Comparison of ENCODE assay signal across 7 cellular contexts in the genomic region with DNA sequence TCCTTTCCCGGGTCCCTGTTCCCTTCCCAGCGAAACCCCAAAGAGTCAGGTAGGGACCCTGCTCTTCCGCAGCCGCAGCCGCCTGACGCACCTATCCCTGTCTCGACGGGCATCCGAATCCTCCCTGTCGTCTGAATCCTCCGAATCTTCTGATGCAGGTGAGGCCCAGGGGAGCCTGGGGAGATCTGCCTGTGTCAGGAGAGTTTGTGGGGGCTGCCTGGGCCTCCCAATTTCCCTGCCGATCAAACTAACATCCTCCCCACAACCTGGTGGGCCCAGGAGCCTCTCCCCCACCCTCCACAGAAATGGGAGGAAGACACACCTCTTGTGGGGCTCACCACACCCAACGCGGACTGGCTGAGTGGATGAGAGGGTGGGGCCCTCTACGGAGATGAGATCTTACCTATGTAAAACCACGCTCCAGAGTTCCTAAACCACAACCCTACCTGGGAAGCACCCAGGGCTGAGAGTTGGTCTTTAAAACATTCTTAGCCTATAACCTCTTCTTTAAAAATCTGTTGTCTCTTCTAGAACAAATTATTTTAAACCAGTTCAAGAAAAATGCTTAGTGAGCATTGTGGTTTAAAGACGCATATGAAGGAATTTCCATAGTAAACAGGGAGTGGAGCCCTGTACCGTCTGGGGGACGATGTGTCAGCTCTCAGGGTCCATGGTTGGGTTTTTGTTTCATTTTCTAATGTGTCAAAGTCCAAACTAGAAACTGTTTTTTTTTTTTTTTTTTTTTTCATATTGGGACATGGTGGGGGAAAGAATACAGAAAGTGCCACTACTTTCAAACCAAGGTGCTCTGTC. TPM values are rescaled to one million over a fixed set of nuclear protein-coding genes. Genes with fewer than 3 reads are reported as not detected.
DNase-seq lines count a peak whose midpoint lies in the region; ATAC-seq and TF ChIP-seq lines count a peak whose summit lies in the region.

No MANE protein-coding gene starts in this region.

- H3K9me2 ChIP-seq in OCI-LY7 (ENCODE audit: insufficient read depth, low read length): no peaks in the 10 kb centered on the region

- H3K27ac Mint-ChIP-seq in neural progenitor cell: peak overlapping the region; percentile 53

- no peak overlapping the region; the same call in 1 of the 2 replicates for H2AFZ ChIP-seq in OCI-LY7 (ENCODE audit: low read length)
- H2AFZ ChIP-seq in neural progenitor cell (replicated peaks): no peak overlapping the region

- H3K36me3 ChIP-seq in OCI-LY7 (ENCODE audit: insufficient read depth, low read length) (peaks cover 47% of the 10 kb centered on the region), neural progenitor cell (no peaks in the 10 kb centered on the region)

- H3K9me3 ChIP-seq in OCI-LY7 (ENCODE audit: low read length) (no peaks in the 10 kb centered on the region), neural progenitor cell (ENCODE audit: low read depth) (no peaks in the 10 kb centered on the region)

- H3K27me3 Mint-ChIP-seq in neural progenitor cell (ENCODE audit: insufficient read depth, low read depth): peaks cover 17% of the 10 kb centered on the region

- H3K4me1 ChIP-seq in OCI-LY7 (ENCODE audit: insufficient read depth, low read length, poor library complexity, severe bottlenecking) (peaks cover 47% of the 10 kb centered on the region), neural progenitor cell (peaks cover 28% of the 10 kb centered on the region)

- H3K9me3 Mint-ChIP-seq in neural progenitor cell: no peaks in the 10 kb centered on the region

- POLR2A ChIA-PET in OCI-LY7 (lab: Charles Lee): no interaction called here

- peaks cover 22% of the 10 kb centered on the region for H3K27me3 ChIP-seq in neural progenitor cell

- no TSS peak for BruUV-seq in OCI-LY7 (replicated peaks; lab: Mats Ljungman, UMichigan)

- peaks cover 15% of the 10 kb centered on the region for H3K36me3 Mint-ChIP-seq in neural progenitor cell

- H3K79me2 ChIP-seq in OCI-LY7 (ENCODE audit: insufficient read depth, low read depth, low read length): peaks cover 31% of the 10 kb centered on the region
- no peaks in the 10 kb centered on the region for H3K79me2 ChIP-seq in neural progenitor cell (ENCODE audit: low read depth)

- no peak overlapping the region for H3K9ac ChIP-seq in neural progenitor cell

- H3K4me3 ChIP-seq in OCI-LY7 (ENCODE audit: low read depth, low read length, poor library complexity, severe bottlenecking): peak overlapping the region; percentile 91
- H3K4me3 ChIP-seq in choroid plexus epithelial cell (ENCODE audit: low read depth, low read length): peak overlapping the region; percentile 80
- peak overlapping the region; percentile 68 for H3K4me3 ChIP-seq in neural progenitor cell

- H4K20me1 ChIP-seq in OCI-LY7 (ENCODE audit: insufficient read depth, low read length) (no peaks in the 10 kb centered on the region; the same call in 1 of the 2 replicates), neural progenitor cell (ENCODE audit: low read depth) (peaks cover 9% of the 10 kb centered on the region)

- H3K27ac ChIP-seq in OCI-LY7 (ENCODE audit: low read depth, low read length, poor library complexity, severe bottlenecking): peak overlapping the region; percentile 83
- no peak overlapping the region for H3K27ac ChIP-seq in neural progenitor cell

- peak overlapping the region; percentile 92 for H3K4me3 Mint-ChIP-seq in neural progenitor cell

- H3K4me2 ChIP-seq in OCI-LY7 (ENCODE audit: low read length) (peak overlapping the region; percentile 100), neural progenitor cell (peak overlapping the region; percentile 90)

- H3F3A ChIP-seq in neural progenitor cell (ENCODE audit: low read depth): peaks cover 30% of the 10 kb centered on the region

- intact Hi-C loops in OCI-LY7 (cut with micrococcal nuclease; ENCODE audit: unreplicated experiment): loop anchor here (2.0 kb wide), 1 partner anchor 49 kb away; the partner anchor contains the start of gene MAVS

- ATAC-seq in GM18873 (IDR thresholded peaks at IDR 0.05; ENCODE audit: low FRiP score, unreplicated experiment): no peak

- peaks cover 56% of the 10 kb centered on the region for H3K4me1 Mint-ChIP-seq in neural progenitor cell

- no peak for TF ChIP-seq CTCF in OCI-LY7 (conservative IDR thresholded peaks at IDR 0.05; ENCODE audit: low read length)
- no peak for TF ChIP-seq CTCF in choroid plexus epithelial cell (conservative IDR thresholded peaks at IDR 0.05; ENCODE audit: low read depth, low read length)
- TF ChIP-seq CTCF in neural progenitor cell (IDR thresholded peaks at IDR 0.05): no peak

- CTCF ChIA-PET in OCI-LY7 (lab: Charles Lee; ENCODE audit: unreplicated experiment): no interaction called here

- DNase-seq in GM19240 (ENCODE audit: insufficient read length, low spot score) (peak; percentile 62), OCI-LY7 (ENCODE audit: low spot score) (peak; percentile 65), choroid plexus epithelial cell (ENCODE audit: low read depth) (peak; percentile 66), neural progenitor cell (ENCODE audit: low spot score) (no peak), inferior parietal cortex (ENCODE audit: extremely low spot score) (no peak), NCI-H226 (no peak)

RNA-seq across cellular contexts. Expression of gene CDC25B, which starts 1.7 kb away (rescaled TPM):
- 86.1 and 89.2 TPM in 2 replicates for total RNA-seq in OCI-LY7 (2014; rRNA removed; shearing (Covaris generic))
- 119 and 147 TPM in 2 replicates for total RNA-seq in OCI-LY7 (2022)
- 9.3 and 22.9 TPM in 2 replicates for total RNA-seq in neural progenitor cell (ENCODE audit: low replicate concordance)

RNA-seq across cellular contexts. Expression of gene CENPB, which starts 11.3 kb away (rescaled TPM):
- 32.5 and 39.1 TPM in 2 replicates for total RNA-seq in OCI-LY7 (2014; rRNA removed; shearing (Covaris generic))
- total RNA-seq in OCI-LY7 (2022) (31.2 and 34.8 TPM in 2 replicates), neural progenitor cell (ENCODE audit: low replicate concordance) (5.0 and 28.9 TPM in 2 replicates)

RNA-seq across cellular contexts. Expression of gene SPEF1, which starts 16.6 kb away (rescaled TPM):
- 0.09 and 0.10 TPM in 2 replicates for total RNA-seq in OCI-LY7 (2014; rRNA removed; shearing (Covaris generic))
- 0.27 TPM in 1 of 2 replicates, not detected in the other for total RNA-seq in OCI-LY7 (2022)
- total RNA-seq in neural progenitor cell (ENCODE audit: low replicate concordance): 0.34 and 1.2 TPM in 2 replicates

RNA-seq across cellular contexts. Expression of gene AP5S1, which starts 22.5 kb away (rescaled TPM):
- 6.2 and 9.8 TPM in 2 replicates for total RNA-seq in OCI-LY7 (2014; rRNA removed; shearing (Covaris generic))
- total RNA-seq in OCI-LY7 (2022) (9.9 and 12.1 TPM in 2 replicates), neural progenitor cell (ENCODE audit: low replicate concordance) (1.2 and 3.4 TPM in 2 replicates)

RNA-seq across cellular contexts. Expression of gene ADISSP, which starts 30.2 kb away (rescaled TPM):
- total RNA-seq in OCI-LY7 (2014; rRNA removed; shearing (Covaris generic)): 62.1 and 66.7 TPM in 2 replicates
- 58.7 and 64.4 TPM in 2 replicates for total RNA-seq in OCI-LY7 (2022)
- total RNA-seq in neural progenitor cell (ENCODE audit: low replicate concordance): 17.6 and 42.8 TPM in 2 replicates

Comparison
In these comparisons a context has a peak if more than half of its experiments do, and no peak if none do; other contexts are left out.
1. DNase-seq: peak in GM19240 (single experiment), OCI-LY7 (single experiment) and choroid plexus epithelial cell (single experiment); none in neural progenitor cell (single experiment), inferior parietal cortex (single experiment) and NCI-H226 (single experiment).
2. Peak in every context shown above with its lines, with median percentiles within 50 percentile points of each other: H3K4me3 ChIP-seq.